Comparison of ENCODE assay signal across 32 cellular contexts in the genomic region with DNA sequence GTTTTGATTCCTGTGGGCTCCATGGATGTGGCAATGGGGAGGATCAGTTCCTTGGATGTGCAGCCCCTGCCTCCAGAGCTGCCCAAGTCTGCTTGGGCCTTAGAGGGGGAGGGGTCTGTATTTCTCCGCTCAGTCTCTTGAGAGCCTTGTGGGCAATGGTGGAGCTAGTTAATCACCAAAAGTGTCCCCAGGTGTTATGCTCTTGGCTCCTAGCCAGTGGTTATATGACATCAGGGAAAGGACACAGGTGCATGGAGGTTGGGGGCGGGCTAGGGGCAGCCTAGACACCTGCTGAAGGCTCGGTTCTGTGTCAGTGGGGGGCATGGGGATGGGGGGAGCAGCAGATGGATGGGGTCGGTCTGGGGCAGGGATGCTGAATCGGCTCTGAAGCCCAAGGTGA. TPM values are rescaled to one million over a fixed set of nuclear protein-coding genes. Genes with fewer than 3 reads are reported as not detected.
DNase-seq lines count a peak whose midpoint lies in the region; ATAC-seq and TF ChIP-seq lines count a peak whose summit lies in the region.
"Had no signal": no experiment of that assay in that cellular context is flagged by ENCODE, and none has a peak within 500 bp of the region (broad histone marks: within the 10 kb centered on the region; RNA-seq: fewer than 3 reads in every experiment).

No MANE protein-coding gene starts in this region.

- peaks cover 32% of the 10 kb centered on the region for H3K27me3 Mint-ChIP-seq in T-helper 17 cell
- H3K27me3 Mint-ChIP-seq: activated CD4-positive, alpha-beta memory T cell treated with anti-CD3 and anti-CD28 coated beads for 36 hours had no signal

- H3K27ac Mint-ChIP-seq in T-helper 17 cell: peak overlapping the region; percentile 92
- H3K27ac Mint-ChIP-seq: natural killer cell had no signal

- ATAC-seq in T-helper 17 cell (no peak), upper lobe of right lung (no peak)
- ATAC-seq: left colon; mucosa of descending colon; natural killer cell; stimulated activated naive CD8-positive, alpha-beta T cell treated with anti-CD3 and anti-CD28 coated beads, Interleukin-15, amount 100 ng/mL, for 72 hours had no signal

- TF ChIP-seq POLR2A in Peyer's patch (IDR thresholded peaks at IDR 0.05): no peak

- H3K4me3 Mint-ChIP-seq in T-helper 17 cell: peak overlapping the region; percentile 59
- H3K4me3 Mint-ChIP-seq: activated CD4-positive, alpha-beta memory T cell treated with anti-CD3 and anti-CD28 coated beads for 36 hours; CD14-positive monocyte; natural killer cell; stimulated activated naive CD8-positive, alpha-beta T cell treated with anti-CD3 and anti-CD28 coated beads, Interleukin-15, amount 100 ng/mL, for 72 hours had no signal

- TF ChIP-seq CTCF in Peyer's patch (IDR thresholded peaks at IDR 0.05) (no peak), upper lobe of right lung (IDR thresholded peaks at IDR 0.05) (no peak)

- H3K4me1 Mint-ChIP-seq in T-helper 17 cell: peaks cover 25% of the 10 kb centered on the region

- H3K36me3 Mint-ChIP-seq in T-helper 17 cell (ENCODE audit: low read depth): peaks cover 2% of the 10 kb centered on the region
- H3K36me3 Mint-ChIP-seq: activated CD4-positive, alpha-beta memory T cell treated with anti-CD3 and anti-CD28 coated beads for 36 hours; CD14-positive monocyte; natural killer cell had no signal

- H3K4me3 ChIP-seq in Peyer's patch: no peak overlapping the region
- H3K4me3 ChIP-seq in upper lobe of right lung: no peak overlapping the region
- H3K4me3 ChIP-seq: adrenal gland, mucosa of descending colon, prostate gland, sigmoid colon, SK-N-MC, thoracic aorta, vagina had no signal

- H3K36me3 ChIP-seq in Peyer's patch (no peaks in the 10 kb centered on the region), upper lobe of right lung (no peaks in the 10 kb centered on the region)
- H3K36me3 ChIP-seq: adrenal gland, prostate gland, sigmoid colon, thoracic aorta, vagina had no signal

- DNase-seq in NCI-H1436 (lab: John Stamatoyannopoulos, UW): peak; percentile 36
- no peak for DNase-seq in NCI-H1436 treated with DMSO at 0.1 percent for 48 hours (lab: John Stamatoyannopoulos, UW)
- peak; percentile 40 for DNase-seq in NAMALWA (ENCODE audit: low spot score)
- DNase-seq in NCI-H345 (lab: John Stamatoyannopoulos, UW): peak; percentile 58
- no peak for DNase-seq in T-helper 17 cell
- DNase-seq in Peyer's patch: no peak
- no peak for DNase-seq in NCI-H187 treated with DMSO at 0.1 percent for 48 hours (lab: John Stamatoyannopoulos, UW)
- no peak for DNase-seq in upper lobe of right lung
- DNase-seq: activated CD4-positive, alpha-beta memory T cell treated with anti-CD3 and anti-CD28 coated beads for 36 hours; activated CD4-positive, CD25-positive, alpha-beta regulatory T cell treated with anti-CD3 and anti-CD28 coated beads, Interleukin-2, amount 50 U/mL, for 72 hours; activated naive CD4-positive, alpha-beta T cell treated with Interleukin-2 at 50 U/mL for 16 hours; adrenal gland; central memory CD4-positive, alpha-beta T cell; cortex of kidney; glutamatergic neuron; KBM-7; left colon; mammary epithelial cell; natural killer cell; NCI-H1930; NCI-H526 treated with DMSO at 0.1 percent for 48 hours; nucleus accumbens; sigmoid colon; stimulated activated CD4-positive, alpha-beta T cell treated with anti-CD3 and anti-CD28 coated beads, Interleukin-12 subunit alpha, Interleukin-12 subunit beta, amount 100 ng/mL, for 4 hours; stimulated activated CD4-positive, alpha-beta T cell treated with anti-CD3 and anti-CD28 coated beads, Interleukin-2, amount 100 ng/mL, for 48 hours; stimulated activated naive CD8-positive, alpha-beta T cell treated with anti-CD3 and anti-CD28 coated beads, Interleukin-15, amount 100 ng/mL, for 72 hours had no signal

- H3K4me1 ChIP-seq in Peyer's patch (peaks cover 0 to 9% (median 4%) of the 10 kb centered on the region in 4 donors), upper lobe of right lung (peaks cover 9% of the 10 kb centered on the region)
- H3K4me1 ChIP-seq: prostate gland had no signal

- no peaks in the 10 kb centered on the region for H3K9me3 ChIP-seq in T-helper 17 cell (ENCODE audit: control insufficient read depth, low read length, poor library complexity, severe bottlenecking)
- H3K9me3 ChIP-seq in Peyer's patch: no peaks in the 10 kb centered on the region
- no peaks in the 10 kb centered on the region for H3K9me3 ChIP-seq in upper lobe of right lung
- H3K9me3 ChIP-seq: adrenal gland, mucosa of descending colon, prostate gland, sigmoid colon, thoracic aorta, vagina had no signal

- no peaks in the 10 kb centered on the region for H3K27me3 ChIP-seq in Peyer's patch
- peaks cover 10% of the 10 kb centered on the region for H3K27me3 ChIP-seq in upper lobe of right lung
- H3K27me3 ChIP-seq: vagina had no signal

- H3K27ac ChIP-seq in Peyer's patch (no peak overlapping the region), upper lobe of right lung (no peak overlapping the region)
- H3K27ac ChIP-seq: adrenal gland, prostate gland, sigmoid colon, SK-N-MC, thoracic aorta, vagina had no signal

- intact Hi-C loops in upper lobe of right lung (cut with DNase I): loop anchor here (5.0 kb wide), 2 partner anchors 188 to 268 kb away; no protein-coding TSS in a partner anchor

RNA-seq across cellular contexts. Expression of gene ARAP3, which starts 12.4 kb away (rescaled TPM):
- total RNA-seq in T-helper 17 cell: 1 to 10 TPM; 1.3 to 3.2 TPM
- total RNA-seq in Peyer's patch: 10 to 100 TPM in 2 of 4 donors, 1 to 10 TPM in 2; 1.1 to 13.2 (median 9.7) TPM
- total RNA-seq in upper lobe of right lung: 42.4 TPM

RNA-seq across cellular contexts. Expression of gene FCHSD1, which starts 43.3 kb away (rescaled TPM):
- 10 to 100 TPM; 77.6 to 82.2 TPM for total RNA-seq in T-helper 17 cell
- total RNA-seq in Peyer's patch: 100 to 1,000 TPM in 1 of 4 donors, 10 to 100 TPM in 3; 19.8 to 116 (median 45.7) TPM
- 13.6 TPM for total RNA-seq in upper lobe of right lung

RNA-seq across cellular contexts. Expression of gene RELL2, which starts 57.7 kb away (rescaled TPM):
- total RNA-seq in T-helper 17 cell (10 to 100 TPM; 17.2 to 17.8 TPM), Peyer's patch (10 to 100 TPM in 3 of 4 donors, 1 to 10 TPM in 1; 8.0 to 13.2 (median 10.6) TPM), upper lobe of right lung (6.1 TPM)

RNA-seq across cellular contexts. Expression of gene HDAC3, which starts 57.8 kb away (rescaled TPM):
- 10 to 100 TPM; 67.7 to 79.2 TPM for total RNA-seq in T-helper 17 cell
- total RNA-seq in Peyer's patch: 10 to 100 TPM; 31.2 to 55.6 (median 47.9) TPM
- total RNA-seq in upper lobe of right lung: 42.1 TPM

Comparison
In these comparisons a context has a peak if more than half of its experiments do, and no peak if none do; other contexts are left out.
1. DNase-seq: peak in NCI-H1436 (single experiment), NAMALWA (single experiment) and NCI-H345 (single experiment); none in NCI-H1436 treated with DMSO at 0.1 percent for 48 hours (single experiment), T-helper 17 cell (0 of 3), Peyer's patch (0 of 3), NCI-H187 treated with DMSO at 0.1 percent for 48 hours (single experiment) and upper lobe of right lung (single experiment).